In genomic region chr12:62396750-62397149, GRCh38 we compare ENCODE assay signal across 2 cellular contexts.
TF ChIP-seq lines count a peak whose summit lies in the region.

No MANE protein-coding gene starts in this region.

TF ChIP-seq in K562, 482 proteins besides CTCF, POLR2A, EP300 and RAD21:
- TF ChIP-seq SMARCA4 (IDR thresholded peaks at IDR 0.05) (no peak), ATF7 (IDR thresholded peaks at IDR 0.05) (no peak), PBX2 (CRISPR knock-in tag; IDR thresholded peaks at IDR 0.05; ENCODE audit: low read depth) (no peak), PBX2 (tag; conservative IDR thresholded peaks at IDR 0.05; ENCODE audit: low read depth) (0 out of 2 replicates have a peak, but pooled peaks have one; percentile 25), RBM25 (IDR thresholded peaks at IDR 0.05; ENCODE audit: low read depth, low read length, severe bottlenecking) (no peak), NCOA4 (IDR thresholded peaks at IDR 0.05; ENCODE audit: partially characterized antibody) (no peak)
- TF ChIP-seq, protein P1, sequence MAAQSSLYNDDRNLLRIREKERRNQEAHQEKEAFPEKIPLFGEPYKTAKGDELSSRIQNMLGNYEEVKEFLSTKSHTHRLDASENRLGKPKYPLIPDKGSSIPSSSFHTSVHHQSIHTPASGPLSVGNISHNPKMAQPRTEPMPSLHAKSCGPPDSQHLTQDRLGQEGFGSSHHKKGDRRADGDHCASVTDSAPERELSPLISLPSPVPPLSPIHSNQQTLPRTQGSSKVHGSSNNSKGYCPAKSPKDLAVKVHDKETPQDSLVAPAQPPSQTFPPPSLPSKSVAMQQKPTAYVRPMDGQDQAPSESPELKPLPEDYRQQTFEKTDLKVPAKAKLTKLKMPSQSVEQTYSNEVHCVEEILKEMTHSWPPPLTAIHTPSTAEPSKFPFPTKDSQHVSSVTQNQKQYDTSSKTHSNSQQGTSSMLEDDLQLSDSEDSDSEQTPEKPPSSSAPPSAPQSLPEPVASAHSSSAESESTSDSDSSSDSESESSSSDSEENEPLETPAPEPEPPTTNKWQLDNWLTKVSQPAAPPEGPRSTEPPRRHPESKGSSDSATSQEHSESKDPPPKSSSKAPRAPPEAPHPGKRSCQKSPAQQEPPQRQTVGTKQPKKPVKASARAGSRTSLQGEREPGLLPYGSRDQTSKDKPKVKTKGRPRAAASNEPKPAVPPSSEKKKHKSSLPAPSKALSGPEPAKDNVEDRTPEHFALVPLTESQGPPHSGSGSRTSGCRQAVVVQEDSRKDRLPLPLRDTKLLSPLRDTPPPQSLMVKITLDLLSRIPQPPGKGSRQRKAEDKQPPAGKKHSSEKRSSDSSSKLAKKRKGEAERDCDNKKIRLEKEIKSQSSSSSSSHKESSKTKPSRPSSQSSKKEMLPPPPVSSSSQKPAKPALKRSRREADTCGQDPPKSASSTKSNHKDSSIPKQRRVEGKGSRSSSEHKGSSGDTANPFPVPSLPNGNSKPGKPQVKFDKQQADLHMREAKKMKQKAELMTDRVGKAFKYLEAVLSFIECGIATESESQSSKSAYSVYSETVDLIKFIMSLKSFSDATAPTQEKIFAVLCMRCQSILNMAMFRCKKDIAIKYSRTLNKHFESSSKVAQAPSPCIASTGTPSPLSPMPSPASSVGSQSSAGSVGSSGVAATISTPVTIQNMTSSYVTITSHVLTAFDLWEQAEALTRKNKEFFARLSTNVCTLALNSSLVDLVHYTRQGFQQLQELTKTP (IDR thresholded peaks at IDR 0.05; ENCODE audit: low read depth in 1 of 2, partially characterized antibody in 2 of 2), result no peak
- TF ChIP-seq, protein P2, sequence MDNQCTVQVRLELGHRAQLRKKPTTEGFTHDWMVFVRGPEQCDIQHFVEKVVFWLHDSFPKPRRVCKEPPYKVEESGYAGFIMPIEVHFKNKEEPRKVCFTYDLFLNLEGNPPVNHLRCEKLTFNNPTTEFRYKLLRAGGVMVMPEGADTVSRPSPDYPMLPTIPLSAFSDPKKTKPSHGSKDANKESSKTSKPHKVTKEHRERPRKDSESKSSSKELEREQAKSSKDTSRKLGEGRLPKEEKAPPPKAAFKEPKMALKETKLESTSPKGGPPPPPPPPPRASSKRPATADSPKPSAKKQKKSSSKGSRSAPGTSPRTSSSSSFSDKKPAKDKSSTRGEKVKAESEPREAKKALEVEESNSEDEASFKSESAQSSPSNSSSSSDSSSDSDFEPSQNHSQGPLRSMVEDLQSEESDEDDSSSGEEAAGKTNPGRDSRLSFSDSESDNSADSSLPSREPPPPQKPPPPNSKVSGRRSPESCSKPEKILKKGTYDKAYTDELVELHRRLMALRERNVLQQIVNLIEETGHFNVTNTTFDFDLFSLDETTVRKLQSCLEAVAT (IDR thresholded peaks at IDR 0.05), result no peak

TF ChIP-seq in endothelial cell of umbilical vein, 7 proteins besides CTCF, POLR2A, EP300 and RAD21:
- TF ChIP-seq EZH2 (IDR thresholded peaks at IDR 0.05; ENCODE audit: borderline replicate concordance, low read depth, low read length, severe bottlenecking) (no peak), FOS (IDR thresholded peaks at IDR 0.05; ENCODE audit: borderline replicate concordance, insufficient read depth, low read length) (no peak)
TF ChIP-seq in endothelial cell of umbilical vein: peak in this region for 0.
